ENCODE assay signal across 1 cellular context in genomic region chr3:16352428-16352827, GRCh38.
TF ChIP-seq lines count a peak whose summit lies in the region.

No MANE protein-coding gene starts in this region.

TF ChIP-seq in WTC11, 78 proteins besides CTCF, POLR2A, EP300 and RAD21 (continued from another document):
- TF ChIP-seq ZNF425 (CRISPR knock-in tag; conservative IDR thresholded peaks at IDR 0.05) (no peak), GTF2I (CRISPR knock-in tag; conservative IDR thresholded peaks at IDR 0.05) (no peak), ZNF263 (CRISPR knock-in tag; IDR thresholded peaks at IDR 0.05; ENCODE audit: low read depth) (no peak), FOXP1 (CRISPR knock-in tag; IDR thresholded peaks at IDR 0.05; ENCODE audit: borderline replicate concordance) (no peak), ZBTB21 (CRISPR knock-in tag; IDR thresholded peaks at IDR 0.05; ENCODE audit: borderline replicate concordance) (no peak)
